ENCODE assay signal across 10 cellular contexts in the genomic region with DNA sequence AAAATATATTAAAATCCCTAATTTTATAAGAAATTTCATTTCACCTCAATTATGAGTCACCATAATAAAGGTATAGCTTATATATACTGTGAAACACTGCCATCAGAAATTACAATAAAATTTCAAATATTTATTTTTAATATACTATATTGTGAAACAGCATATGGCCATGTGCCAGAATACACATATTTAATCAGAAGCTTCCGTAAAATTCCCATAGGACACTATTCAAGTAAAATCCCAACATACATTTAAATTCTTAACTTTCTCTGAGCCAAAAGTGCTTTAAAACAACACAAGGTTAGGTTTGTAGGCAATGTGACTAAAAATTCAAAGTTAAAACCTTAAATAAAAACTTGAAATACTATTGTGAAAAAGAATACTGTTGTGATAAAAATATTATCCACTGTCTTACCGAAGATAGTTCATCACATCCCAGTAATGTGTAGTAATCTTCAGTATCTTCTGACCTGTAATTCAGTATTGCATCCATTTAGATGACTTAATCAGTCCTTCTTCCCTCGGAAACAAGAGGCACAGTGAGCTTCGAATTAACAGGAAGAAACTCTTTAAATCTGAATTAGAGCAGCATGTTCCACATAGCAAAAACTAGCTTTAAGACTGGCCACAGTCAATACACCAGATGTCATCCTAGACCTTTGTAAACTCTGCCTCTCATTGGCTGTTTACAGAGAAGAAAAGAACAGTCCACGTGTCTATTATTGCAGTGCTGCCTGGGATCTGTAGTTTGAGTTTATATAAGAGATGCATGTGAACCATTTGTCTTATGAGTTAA. TPM values are rescaled to one million over a fixed set of nuclear protein-coding genes. Genes with fewer than 3 reads are reported as not detected.
DNase-seq lines count a peak whose midpoint lies in the region; ATAC-seq and TF ChIP-seq lines count a peak whose summit lies in the region.
"Had no signal": no experiment of that assay in that cellular context is flagged by ENCODE, and none has a peak within 500 bp of the region (broad histone marks: within the 10 kb centered on the region; RNA-seq: fewer than 3 reads in every experiment).

Gene DNAJC12, minus strand, starts transcription at position 670 of the 796 bp plus-strand sequence. Its CDS starts 177 bp downstream, at position 493.

- H3K27ac ChIP-seq in gastrocnemius medialis: peak within 1 kb of the TSS; percentile 65 to 74 (median 67)

- in situ Hi-C loops in gastrocnemius medialis (cut with MboI; ENCODE audit: low sequenced_read_pairs in 4 of 4): no loop called here

- peaks cover 11% of the 10 kb centered on the region for H3K9me3 Mint-ChIP-seq in activated T-helper 1 cell treated with anti-CD3 and anti-CD28 coated beads, Interleukin-12 subunit alpha, Interleukin-12 subunit beta, Interleukin-2, Interleukin-4 antibody, amounts not matched to agents 30 ng/mL and 10 ng/mL and 1 ng/mL, durations not matched to agents 14 hours and 24 hours and 36 hours

- H3K4me3 ChIP-seq in gastrocnemius medialis: peak within 1 kb of the TSS; percentile 45 to 55 (median 52)
- H3K4me3 ChIP-seq: BLaER1 treated with 17β-estradiol and CSF1 and Interleukin-3, amounts not matched to agents 10 nM and 100 nM had no signal

- no peaks in the 10 kb centered on the region for H3K27me3 ChIP-seq in gastrocnemius medialis
- H3K27me3 ChIP-seq: BLaER1 treated with 17β-estradiol and CSF1 and Interleukin-3, amounts not matched to agents 10 nM and 100 nM had no signal

- no peaks in the 10 kb centered on the region for H3K9me3 ChIP-seq in gastrocnemius medialis

- peaks cover 3 to 9% of the 10 kb centered on the region in 2 donors for H3K4me1 ChIP-seq in gastrocnemius medialis

- peak; percentile 8 to 54 for TF ChIP-seq POLR2A in gastrocnemius medialis (IDR thresholded peaks at IDR 0.05)

- DNase-seq in NOMO-1 treated with DMSO at 0.1 percent for 48 hours (lab: John Stamatoyannopoulos, UW; ENCODE audit: unreplicated experiment) (peak; percentile 63), NOMO-1 treated with dmso at 0.1 percent for 144 hours (lab: John Stamatoyannopoulos, UW; ENCODE audit: unreplicated experiment) (no peak), NCI-H345 (lab: John Stamatoyannopoulos, UW) (peak; percentile 37), left ventricle myocardium superior (no peak), gastrocnemius medialis (no peak)
- DNase-seq in activated T-helper 1 cell treated with anti-CD3 and anti-CD28 coated beads, Interleukin-12 subunit alpha, Interleukin-12 subunit beta, Interleukin-2, Interleukin-4 antibody, amounts not matched to agents 30 ng/mL and 10 ng/mL and 1 ng/mL, durations not matched to agents 14 hours and 24 hours and 36 hours (ENCODE audit: low spot score): peak; percentile 7

- H3K4me1 Mint-ChIP-seq in activated T-helper 1 cell treated with anti-CD3 and anti-CD28 coated beads, Interleukin-12 subunit alpha, Interleukin-12 subunit beta, Interleukin-2, Interleukin-4 antibody, amounts not matched to agents 30 ng/mL and 10 ng/mL and 1 ng/mL, durations not matched to agents 14 hours and 24 hours and 36 hours (ENCODE audit: low read depth): peaks cover 22% of the 10 kb centered on the region

- peak within 1 kb of the TSS; percentile 42 for H3K27ac Mint-ChIP-seq in activated T-helper 1 cell treated with anti-CD3 and anti-CD28 coated beads, Interleukin-12 subunit alpha, Interleukin-12 subunit beta, Interleukin-2, Interleukin-4 antibody, amounts not matched to agents 30 ng/mL and 10 ng/mL and 1 ng/mL, durations not matched to agents 14 hours and 24 hours and 36 hours
- H3K27ac Mint-ChIP-seq: activated naive CD8-positive, alpha-beta T cell had no signal

- H3K4me3 Mint-ChIP-seq in activated T-helper 1 cell treated with anti-CD3 and anti-CD28 coated beads, Interleukin-12 subunit alpha, Interleukin-12 subunit beta, Interleukin-2, Interleukin-4 antibody, amounts not matched to agents 30 ng/mL and 10 ng/mL and 1 ng/mL, durations not matched to agents 14 hours and 24 hours and 36 hours: peak within 1 kb of the TSS; percentile 84
- H3K4me3 Mint-ChIP-seq: activated naive CD8-positive, alpha-beta T cell had no signal

- no peaks in the 10 kb centered on the region for H3K36me3 Mint-ChIP-seq in activated T-helper 1 cell treated with anti-CD3 and anti-CD28 coated beads, Interleukin-12 subunit alpha, Interleukin-12 subunit beta, Interleukin-2, Interleukin-4 antibody, amounts not matched to agents 30 ng/mL and 10 ng/mL and 1 ng/mL, durations not matched to agents 14 hours and 24 hours and 36 hours (ENCODE audit: low read depth)
- H3K36me3 Mint-ChIP-seq: activated naive CD8-positive, alpha-beta T cell had no signal

- no peaks in the 10 kb centered on the region for H3K27me3 Mint-ChIP-seq in activated T-helper 1 cell treated with anti-CD3 and anti-CD28 coated beads, Interleukin-12 subunit alpha, Interleukin-12 subunit beta, Interleukin-2, Interleukin-4 antibody, amounts not matched to agents 30 ng/mL and 10 ng/mL and 1 ng/mL, durations not matched to agents 14 hours and 24 hours and 36 hours (ENCODE audit: insufficient read depth)
- H3K27me3 Mint-ChIP-seq: activated naive CD8-positive, alpha-beta T cell had no signal

- H3K36me3 ChIP-seq in gastrocnemius medialis: no peaks in the 10 kb centered on the region
- H3K36me3 ChIP-seq: BLaER1 treated with 17β-estradiol and CSF1 and Interleukin-3, amounts not matched to agents 10 nM and 100 nM had no signal

- intact Hi-C loops in activated T-helper 1 cell treated with anti-CD3 and anti-CD28 coated beads, Interleukin-12 subunit alpha, Interleukin-12 subunit beta, Interleukin-2, Interleukin-4 antibody, amounts not matched to agents 30 ng/mL and 10 ng/mL and 1 ng/mL, durations not matched to agents 14 hours and 24 hours and 36 hours (cut with micrococcal nuclease): loop anchor here (1.0 kb wide), 2 partner anchors 12 to 49 kb away; no protein-coding TSS in a partner anchor
- intact Hi-C loops in left ventricle myocardium superior (cut with micrococcal nuclease) (no loop called here), gastrocnemius medialis (cut with DNase I; ENCODE audit: low total_unique reads) (no loop called here)

- ATAC-seq in HG02870 (IDR thresholded peaks at IDR 0.05; ENCODE audit: unreplicated experiment): peak; percentile 90
- ATAC-seq in left ventricle myocardium superior: peak; percentile 92
- peak; percentile 99 to 100 for ATAC-seq in gastrocnemius medialis
- no peak for ATAC-seq in HG03175 (IDR thresholded peaks at IDR 0.05; ENCODE audit: unreplicated experiment)

- no peak for TF ChIP-seq CTCF in gastrocnemius medialis (IDR thresholded peaks at IDR 0.05 in 4 of 5, conservative IDR thresholded peaks at IDR 0.05 in 1 of 5)

RNA-seq across cellular contexts. Expression of gene DNAJC12, which starts in this region (rescaled TPM):
- total RNA-seq in activated T-helper 1 cell treated with anti-CD3 and anti-CD28 coated beads, Interleukin-12 subunit alpha, Interleukin-12 subunit beta, Interleukin-2, Interleukin-4 antibody, amounts not matched to agents 30 ng/mL and 10 ng/mL and 1 ng/mL, durations not matched to agents 14 hours and 24 hours and 36 hours: 25.0 and 27.2 TPM in 2 replicates
- total RNA-seq in left ventricle myocardium superior (4.3 TPM), gastrocnemius medialis (10 to 100 TPM in 3 of 4 donors, 1 to 10 TPM in 1; 8.6 to 15.0 (median 11.9) TPM)

Comparison
In these comparisons a context has a peak if more than half of its experiments do, and no peak if none do; other contexts are left out.
1. DNase-seq: peak in NOMO-1 treated with DMSO at 0.1 percent for 48 hours (single experiment), NCI-H345 (single experiment) and activated T-helper 1 cell treated with anti-CD3 and anti-CD28 coated beads, Interleukin-12 subunit alpha, Interleukin-12 subunit beta, Interleukin-2, Interleukin-4 antibody, amounts not matched to agents 30 ng/mL and 10 ng/mL and 1 ng/mL, durations not matched to agents 14 hours and 24 hours and 36 hours (single experiment); none in NOMO-1 treated with dmso at 0.1 percent for 144 hours (single experiment), left ventricle myocardium superior (single experiment) and gastrocnemius medialis (0 of 2).